1 cellular context compared by ENCODE assay signal in genomic region chr22:20494978-20495860, GRCh38.
TF ChIP-seq lines count a peak whose summit lies in the region.

A gene with protein sequence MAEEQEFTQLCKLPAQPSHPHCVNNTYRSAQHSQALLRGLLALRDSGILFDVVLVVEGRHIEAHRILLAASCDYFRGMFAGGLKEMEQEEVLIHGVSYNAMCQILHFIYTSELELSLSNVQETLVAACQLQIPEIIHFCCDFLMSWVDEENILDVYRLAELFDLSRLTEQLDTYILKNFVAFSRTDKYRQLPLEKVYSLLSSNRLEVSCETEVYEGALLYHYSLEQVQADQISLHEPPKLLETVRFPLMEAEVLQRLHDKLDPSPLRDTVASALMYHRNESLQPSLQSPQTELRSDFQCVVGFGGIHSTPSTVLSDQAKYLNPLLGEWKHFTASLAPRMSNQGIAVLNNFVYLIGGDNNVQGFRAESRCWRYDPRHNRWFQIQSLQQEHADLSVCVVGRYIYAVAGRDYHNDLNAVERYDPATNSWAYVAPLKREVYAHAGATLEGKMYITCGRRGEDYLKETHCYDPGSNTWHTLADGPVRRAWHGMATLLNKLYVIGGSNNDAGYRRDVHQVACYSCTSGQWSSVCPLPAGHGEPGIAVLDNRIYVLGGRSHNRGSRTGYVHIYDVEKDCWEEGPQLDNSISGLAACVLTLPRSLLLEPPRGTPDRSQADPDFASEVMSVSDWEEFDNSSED (minus strand): TSS chr22:20495795. CDS start chr22:20489211, 6,584 bp downstream.

TF ChIP-seq in HepG2, 621 proteins besides CTCF, POLR2A, EP300 and RAD21 (continued from another document):
- TF ChIP-seq PTBP1 (IDR thresholded peaks at IDR 0.05; ENCODE audit: low read depth, low read length, poor library complexity, severe bottlenecking) = peak; percentile 67
- TF ChIP-seq ZNF264 (CRISPR knock-in tag; IDR thresholded peaks at IDR 0.05) = no peak
- no peak for TF ChIP-seq JUNB (CRISPR knock-in tag; IDR thresholded peaks at IDR 0.05; ENCODE audit: borderline replicate concordance)
TF ChIP-seq in HepG2: peak in this region for 89.
